8 cellular contexts compared by ENCODE assay signal in the genomic region with DNA sequence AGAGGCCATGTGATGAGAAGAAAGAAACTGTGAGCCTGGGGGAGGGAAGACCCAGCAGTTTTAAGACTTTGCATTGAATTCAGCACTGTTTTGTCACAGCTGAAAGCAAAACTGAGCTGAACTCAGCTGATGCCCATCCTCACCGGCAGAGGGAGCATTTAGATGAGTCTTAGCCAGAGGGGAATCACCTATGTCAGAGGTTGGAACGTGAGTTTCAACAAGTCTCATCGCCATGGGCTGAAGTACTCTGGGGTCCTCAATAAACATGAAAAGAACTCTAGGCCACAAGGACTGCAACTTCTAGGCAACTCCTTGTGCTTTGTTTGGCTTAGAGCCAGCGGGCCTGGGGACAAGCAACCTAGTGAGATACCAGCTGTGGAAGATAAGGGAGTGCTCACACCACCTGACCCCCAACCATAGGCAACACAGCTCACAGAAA.
DNase-seq lines count a peak whose midpoint lies in the region; ATAC-seq and TF ChIP-seq lines count a peak whose summit lies in the region.

No MANE protein-coding gene starts in this region.

- H3K4me3 ChIP-seq in OCI-LY3 (ENCODE audit: low read length) = peak overlapping the region; percentile 14; the same call in 1 of the 2 replicates

- DNase-seq in D341Med (ENCODE audit: low spot score) = peak; percentile 55
- DNase-seq in activated T-cell treated with anti-CD3 and anti-CD28 coated beads, Interleukin-2, amount 50 U/mL, for 72 hours = peak; percentile 55 to 56
- peak; percentile 28 for DNase-seq in germinal center (ENCODE audit: low spot score)
- peak; percentile 7 for DNase-seq in pulmonary artery endothelial cell (ENCODE audit: low read depth, low spot score)
- DNase-seq in NCI-H187 treated with DMSO at 0.1 percent for 48 hours (lab: John Stamatoyannopoulos, UW) = no peak

- H3K4me1 ChIP-seq in OCI-LY3 (ENCODE audit: low read length) = peaks cover 33% of the 10 kb centered on the region

- no peaks in the 10 kb centered on the region for H4K20me1 ChIP-seq in OCI-LY3 (ENCODE audit: insufficient read depth, low read length)

- no peak overlapping the region for H3K27ac ChIP-seq in OCI-LY3 (ENCODE audit: low read length)

- peaks cover 0 to 3% of the 10 kb centered on the region in 2 donors for H3K36me3 Mint-ChIP-seq in activated T-cell treated with anti-CD3 and anti-CD28 coated beads, Interleukin-2, amount 50 U/mL, for 72 hours (ENCODE audit: insufficient read depth in 2 of 2)

- H3K27ac Mint-ChIP-seq in activated T-cell treated with anti-CD3 and anti-CD28 coated beads, Interleukin-2, amount 50 U/mL, for 72 hours = no peak overlapping the region

- peak overlapping the region; percentile 18; the same call in 1 of the 2 replicates for H3K9ac ChIP-seq in OCI-LY3 (ENCODE audit: low read length)

- H3K9me3 ChIP-seq in OCI-LY3 (ENCODE audit: insufficient read depth, low read length) = no peaks in the 10 kb centered on the region

- H3K79me2 ChIP-seq in OCI-LY3 (ENCODE audit: low read length) = no peaks in the 10 kb centered on the region

- peaks cover 4 to 5% of the 10 kb centered on the region in 2 donors for H3K9me3 Mint-ChIP-seq in activated T-cell treated with anti-CD3 and anti-CD28 coated beads, Interleukin-2, amount 50 U/mL, for 72 hours

- H3K36me3 ChIP-seq in OCI-LY3 (replicated peaks; ENCODE audit: low read depth, low read length) = peaks cover 3% of the 10 kb centered on the region

- ATAC-seq in GM19463 (IDR thresholded peaks at IDR 0.05; ENCODE audit: unreplicated experiment) = peak; percentile 94
- ATAC-seq in HG03460 (IDR thresholded peaks at IDR 0.05; ENCODE audit: unreplicated experiment) = peak; percentile 98
- ATAC-seq in activated T-cell treated with anti-CD3 and anti-CD28 coated beads, Interleukin-2, amount 50 U/mL, for 72 hours (replicated peaks in 1 of 2) = peak; percentile 84 to 89

- H2AFZ ChIP-seq in OCI-LY3 (ENCODE audit: low read depth, low read length) = peak overlapping the region; percentile 89

- no peak overlapping the region for H3K4me3 Mint-ChIP-seq in activated T-cell treated with anti-CD3 and anti-CD28 coated beads, Interleukin-2, amount 50 U/mL, for 72 hours

- H3K4me1 Mint-ChIP-seq in activated T-cell treated with anti-CD3 and anti-CD28 coated beads, Interleukin-2, amount 50 U/mL, for 72 hours (ENCODE audit: low read depth) = peaks cover 8% of the 10 kb centered on the region

- no peaks in the 10 kb centered on the region for H3K27me3 Mint-ChIP-seq in activated T-cell treated with anti-CD3 and anti-CD28 coated beads, Interleukin-2, amount 50 U/mL, for 72 hours (ENCODE audit: low read depth)

- peak; percentile 91 for TF ChIP-seq CTCF in OCI-LY3 (IDR thresholded peaks at IDR 0.05; ENCODE audit: low read depth, low read length)

- peak overlapping the region; percentile 62 for H3K4me2 ChIP-seq in OCI-LY3 (ENCODE audit: low read length)

- no peaks in the 10 kb centered on the region for H3K27me3 ChIP-seq in OCI-LY3 (ENCODE audit: low read depth, low read length)
